Comparison of ENCODE assay signal across 22 cellular contexts in genomic region chr20:37420610-37421009, GRCh38.
DNase-seq lines count a peak whose midpoint lies in the region; ATAC-seq, FAIRE-seq and TF ChIP-seq lines count a peak whose summit lies in the region.
"Had no signal": no experiment of that assay in that cellular context is flagged by ENCODE, and none has a peak within 500 bp of the region (broad histone marks: within the 10 kb centered on the region; RNA-seq: fewer than 3 reads in every experiment).

No MANE protein-coding gene starts in this region.

- no peaks in the 10 kb centered on the region for H3K36me3 Mint-ChIP-seq in endodermal cell (ENCODE audit: low read depth)
- no peaks in the 10 kb centered on the region for H3K36me3 Mint-ChIP-seq in nephron progenitor cell (ENCODE audit: low read depth)
- H3K36me3 Mint-ChIP-seq: CD4-positive, CD25-positive, alpha-beta regulatory T cell had no signal

- no peaks in the 10 kb centered on the region for H4K20me1 ChIP-seq in GM12878 (ENCODE audit: control insufficient read depth, insufficient read depth)

- no peaks in the 10 kb centered on the region for H3K9me3 Mint-ChIP-seq in endodermal cell
- H3K9me3 Mint-ChIP-seq in nephron progenitor cell: no peaks in the 10 kb centered on the region
- H3K9me3 Mint-ChIP-seq: CD4-positive, CD25-positive, alpha-beta regulatory T cell had no signal

- no peak overlapping the region for H2AFZ ChIP-seq in GM12878 (ENCODE audit: control insufficient read depth, low read depth, low read length)
- H2AFZ ChIP-seq: GM23248 had no signal

- H3K27ac ChIP-seq in GM12878 (ENCODE audit: control insufficient read depth, insufficient read depth) (no peak overlapping the region), endodermal cell (ENCODE audit: low read depth, low read length) (peak overlapping the region; percentile 69), heart left ventricle (no peak overlapping the region)
- H3K27ac ChIP-seq: GM23248, HL-60, KMS-11, SJCRH30 had no signal

- RAD21 ChIA-PET in GM12878 (lab: Charles Lee; ENCODE audit: unreplicated experiment): no interaction called here

- in situ Hi-C loops in GM12878 (cut with MboI): no loop called here

- intact Hi-C loops in GM12878 (cut with micrococcal nuclease; ENCODE audit: unreplicated experiment) (no loop called here), heart left ventricle (cut with DNase I) (no loop called here)

- H3K4me1 ChIP-seq in GM12878 (ENCODE audit: control insufficient read depth, insufficient read depth, low read length) (no peaks in the 10 kb centered on the region), endodermal cell (ENCODE audit: control insufficient read depth, insufficient read depth, low read length) (no peaks in the 10 kb centered on the region), heart left ventricle (no peaks in the 10 kb centered on the region)

- no TSS peak for BruUV-seq in GM12878 (replicated peaks; lab: Mats Ljungman, UMichigan)

- H3K4me3 ChIP-seq in GM12878: no peak overlapping the region
- no peak overlapping the region for H3K4me3 ChIP-seq in endodermal cell (ENCODE audit: low read length)
- H3K4me3 ChIP-seq in heart left ventricle: no peak overlapping the region
- H3K4me3 ChIP-seq: GM23248, SJCRH30 had no signal

- H3K9ac ChIP-seq in GM12878 (ENCODE audit: control insufficient read depth, insufficient read depth, low read length): no peak overlapping the region
- H3K9ac ChIP-seq in endodermal cell (ENCODE audit: extremely low read depth, low read length, poor library complexity, severe bottlenecking): no peak overlapping the region
- H3K9ac ChIP-seq: GM23248, KMS-11 had no signal

- H3K27ac Mint-ChIP-seq in endodermal cell (no peak overlapping the region), nephron progenitor cell (no peak overlapping the region)

- no peak for DNase-seq in GM12878 (ENCODE audit: low read depth, low spot score)
- DNase-seq in endodermal cell: no peak
- no peak for DNase-seq in nephron progenitor cell
- no peak for DNase-seq in urothelium cell line (ENCODE audit: low spot score)
- DNase-seq in Kasumi-1 (lab: John Stamatoyannopoulos, UW): no peak
- DNase-seq in heart left ventricle: no peak
- no peak for DNase-seq in NK-92 treated with Interleukin-12 subunit alpha and Interleukin-12 subunit beta, amount 100 ng/mL, for 24 hours (lab: John Stamatoyannopoulos, UW)
- DNase-seq: CD4-positive, CD25-positive, alpha-beta regulatory T cell; EL; GF-D8; GM23248; MV-4-11; NCI-H1417; NCI-H187; NCI-H446; NCI-H526; OCI-M1; SJCRH30 had no signal

- CTCF ChIA-PET in GM12878 (lab: Yijun Ruan, JAX): no interaction called here

- ATAC-seq in GM12878 (no peak), heart left ventricle (no peak)
- ATAC-seq: HCT116 had no signal

- peaks cover 4% of the 10 kb centered on the region for H3K27me3 Mint-ChIP-seq in endodermal cell (ENCODE audit: insufficient read depth)
- peaks cover 20% of the 10 kb centered on the region for H3K27me3 Mint-ChIP-seq in nephron progenitor cell (ENCODE audit: low read depth, poor library complexity)

- H3K4me1 Mint-ChIP-seq in endodermal cell (peaks cover 18% of the 10 kb centered on the region), nephron progenitor cell (no peaks in the 10 kb centered on the region)

- POLR2A ChIA-PET in GM12878 (lab: Charles Lee): no interaction called here

- TF ChIP-seq POLR2A in GM12878 (IDR thresholded peaks at IDR 0.05; ENCODE audit: low read depth, low read length) (no peak), heart left ventricle (IDR thresholded peaks at IDR 0.05) (no peak)

- no peaks in the 10 kb centered on the region for H3K79me2 ChIP-seq in GM12878 (ENCODE audit: control insufficient read depth, insufficient read depth, low read length)

- H3K4me2 ChIP-seq in GM12878 (ENCODE audit: control insufficient read depth, insufficient read depth): no peak overlapping the region
- H3K4me2 ChIP-seq: KMS-11 had no signal

- no peaks in the 10 kb centered on the region for H3K36me3 ChIP-seq in GM12878 (ENCODE audit: control insufficient read depth in 2 of 2, insufficient read depth in 2 of 2, low read length in 1 of 2)
- no peaks in the 10 kb centered on the region for H3K36me3 ChIP-seq in endodermal cell (ENCODE audit: control insufficient read depth, insufficient read depth, low read length)
- H3K36me3 ChIP-seq in heart left ventricle: no peaks in the 10 kb centered on the region
- H3K36me3 ChIP-seq: SJCRH30 had no signal

- TF ChIP-seq CTCF in GM12878 (IDR thresholded peaks at IDR 0.05 in 2 of 3, conservative IDR thresholded peaks at IDR 0.05 in 1 of 3; ENCODE audit: control insufficient read depth in 2 of 3, extremely low read depth in 1 of 3, insufficient read depth in 1 of 3, low read depth in 3 of 3, low read length in 3 of 3) (no peak), endodermal cell (conservative IDR thresholded peaks at IDR 0.05) (no peak), nephron progenitor cell (IDR thresholded peaks at IDR 0.05) (no peak), heart left ventricle (IDR thresholded peaks at IDR 0.05) (no peak)

- SMC1A ChIA-PET in GM12878 (lab: Charles Lee; ENCODE audit: uncharacterized antibody, unreplicated experiment): no interaction called here

- FAIRE-seq in GM12878 (lab: Jason Lieb, UNC) (no peak), urothelium cell line (lab: Jason Lieb, UNC) (peak; percentile 97)
- FAIRE-seq: RCC 7860 had no signal

- H3K27me3 ChIP-seq in GM12878 (replicated peaks in 1 of 2; ENCODE audit: control insufficient read depth in 2 of 2, insufficient read depth in 2 of 2, low read length in 1 of 2) (peaks cover 3 to 8% of the 10 kb centered on the region in 2 experiments; a peak in 3 of 4 replicates), endodermal cell (ENCODE audit: control insufficient read depth, insufficient read depth, low read length, poor library complexity, severe bottlenecking) (no peaks in the 10 kb centered on the region), heart left ventricle (peaks cover 0 to 68% (median 14%) of the 10 kb centered on the region in 9 donors)

- no peak for TF ChIP-seq RAD21 in GM12878 (IDR thresholded peaks at IDR 0.05; ENCODE audit: insufficient read depth, low read depth, low read length)

- H3K9me3 ChIP-seq in GM12878 (replicated peaks; ENCODE audit: control insufficient read depth, insufficient read depth, low read length) (no peaks in the 10 kb centered on the region), endodermal cell (ENCODE audit: control insufficient read depth, low read length) (no peaks in the 10 kb centered on the region), heart left ventricle (no peaks in the 10 kb centered on the region)
- H3K9me3 ChIP-seq: SJCRH30 had no signal

- WGBS in GM12878 (ENCODE audit: insufficient coverage, insufficient replicate concordance, low lambda C conversion rate, missing lambda C conversion rate): 68% methylated on average over 13 of the region's 13 CpGs
- WGBS in endodermal cell (ENCODE audit: insufficient coverage in 1 of 2, insufficient read length in 1 of 2), 2 experiments: 94 to 95% methylated on average over 10 to 13 of the region's 13 CpGs
- 86 to 95% (median 93%) methylated on average over 13 of the region's 13 CpGs for WGBS in heart left ventricle, 4 donors

- no peak for TF ChIP-seq EP300 in GM12878 (IDR thresholded peaks at IDR 0.05; ENCODE audit: borderline replicate concordance in 1 of 2, control insufficient read depth in 1 of 2, low read depth in 2 of 2, low read length in 2 of 2)

- H3K4me3 Mint-ChIP-seq in endodermal cell (no peak overlapping the region), nephron progenitor cell (peak overlapping the region; percentile 28)
- H3K4me3 Mint-ChIP-seq: CD4-positive, CD25-positive, alpha-beta regulatory T cell had no signal

TF ChIP-seq in GM12878, 131 proteins besides CTCF, POLR2A, EP300 and RAD21 (continues in another document):
- TF ChIP-seq TCF3 (IDR thresholded peaks at IDR 0.05; ENCODE audit: borderline replicate concordance, insufficient read depth, low read depth, low read length): 0 out of 2 replicates have a peak, but pooled peaks have one; percentile 34
- no peak for TF ChIP-seq RELA (IDR thresholded peaks at IDR 0.05; ENCODE audit: borderline replicate concordance, partially characterized antibody)
- TF ChIP-seq NKRF (conservative IDR thresholded peaks at IDR 0.05): no peak
- peak; percentile 20 for TF ChIP-seq PBX3 (IDR thresholded peaks at IDR 0.05; ENCODE audit: insufficient replicate concordance, low read depth, low read length)
- TF ChIP-seq E2F4 (IDR thresholded peaks at IDR 0.05; ENCODE audit: low read depth, low read length): no peak
- TF ChIP-seq KDM1A (IDR thresholded peaks at IDR 0.05; ENCODE audit: borderline replicate concordance): no peak
